9 cellular contexts compared by ENCODE assay signal in genomic region chr14:77302926-77303325, GRCh38. TPM values are rescaled to one million over a fixed set of nuclear protein-coding genes. Genes with fewer than 3 reads are reported as not detected.
DNase-seq lines count a peak whose midpoint lies in the region; ATAC-seq and TF ChIP-seq lines count a peak whose summit lies in the region.
"Had no signal": no experiment of that assay in that cellular context is flagged by ENCODE, and none has a peak within 500 bp of the region (broad histone marks: within the 10 kb centered on the region; RNA-seq: fewer than 3 reads in every experiment).

No MANE protein-coding gene starts in this region.

- ATAC-seq in HG02798 (IDR thresholded peaks at IDR 0.05; ENCODE audit: poor library complexity, unreplicated experiment) (peak; percentile 43), left lung (peak; percentile 86), HG02759 (IDR thresholded peaks at IDR 0.05; ENCODE audit: unreplicated experiment) (no peak), GM18870 (IDR thresholded peaks at IDR 0.05; ENCODE audit: unreplicated experiment) (no peak)

- no peak overlapping the region for H3K4me3 Mint-ChIP-seq in activated T-helper 2 cell treated with anti-CD3 and anti-CD28 coated beads, Interferon-gamma antibody, Interleukin-2, Interleukin-4, amounts not matched to agents 10 μg/mL and 5 μg/mL and 100 μg/mL, durations not matched to agents 14 hours and 24 hours and 36 hours (ENCODE audit: low read depth)

- peak overlapping the region; percentile 93 for H3K27ac Mint-ChIP-seq in activated T-helper 2 cell treated with anti-CD3 and anti-CD28 coated beads, Interferon-gamma antibody, Interleukin-2, Interleukin-4, amounts not matched to agents 10 μg/mL and 5 μg/mL and 100 μg/mL, durations not matched to agents 14 hours and 24 hours and 36 hours

- H3K9me3 ChIP-seq in left lung: no peaks in the 10 kb centered on the region
- H3K9me3 ChIP-seq in stomach: no peaks in the 10 kb centered on the region
- H3K9me3 ChIP-seq in Karpas-422 (ENCODE audit: low read length): no peaks in the 10 kb centered on the region

- peaks cover 16 to 24% of the 10 kb centered on the region in 2 donors for H3K4me1 ChIP-seq in left lung
- peaks cover 0 to 28% (median 19%) of the 10 kb centered on the region in 4 donors for H3K4me1 ChIP-seq in stomach
- H3K4me1 ChIP-seq in Karpas-422 (ENCODE audit: low read length): no peaks in the 10 kb centered on the region

- no peak overlapping the region for H3K9ac ChIP-seq in Karpas-422 (ENCODE audit: low read length)
- H3K9ac ChIP-seq: KMS-11 had no signal

- peaks cover 35% of the 10 kb centered on the region for H3K4me1 Mint-ChIP-seq in activated T-helper 2 cell treated with anti-CD3 and anti-CD28 coated beads, Interferon-gamma antibody, Interleukin-2, Interleukin-4, amounts not matched to agents 10 μg/mL and 5 μg/mL and 100 μg/mL, durations not matched to agents 14 hours and 24 hours and 36 hours (ENCODE audit: low read depth)

- no peak for TF ChIP-seq EP300 in stomach (IDR thresholded peaks at IDR 0.05)

- intact Hi-C loops in activated T-helper 2 cell treated with anti-CD3 and anti-CD28 coated beads, Interferon-gamma antibody, Interleukin-2, Interleukin-4, amounts not matched to agents 10 μg/mL and 5 μg/mL and 100 μg/mL, durations not matched to agents 14 hours and 24 hours and 36 hours (cut with micrococcal nuclease): loop anchor here (1.0 to 10.0 kb wide), 9 partner anchors 13 to 341 kb away; partner anchors contain the start of genes AHSA1, IRF2BPL, POMT2 and SAMD15
- intact Hi-C loops in left lung (cut with DNase I) (no loop called here), stomach (cut with DNase I; ENCODE audit: low total_unique reads) (no loop called here)

- no peaks in the 10 kb centered on the region for H3K9me2 ChIP-seq in Karpas-422 (replicated peaks; ENCODE audit: insufficient read depth, low read length)

- peaks cover 7% of the 10 kb centered on the region for H3K36me3 Mint-ChIP-seq in activated T-helper 2 cell treated with anti-CD3 and anti-CD28 coated beads, Interferon-gamma antibody, Interleukin-2, Interleukin-4, amounts not matched to agents 10 μg/mL and 5 μg/mL and 100 μg/mL, durations not matched to agents 14 hours and 24 hours and 36 hours (ENCODE audit: low read depth)

- no peak overlapping the region for H2AFZ ChIP-seq in Karpas-422 (ENCODE audit: low read length)

- 81 to 96% (median 92%) methylated on average over 5 of the region's 5 CpGs for WGBS in stomach, 5 donors

- no peak overlapping the region for H3K4me2 ChIP-seq in Karpas-422 (ENCODE audit: low read depth, low read length, poor library complexity, severe bottlenecking)
- H3K4me2 ChIP-seq: KMS-11 had no signal

- no peaks in the 10 kb centered on the region for H4K20me1 ChIP-seq in Karpas-422 (ENCODE audit: insufficient read depth, low read depth, low read length)

- peak overlapping the region; percentile 66 to 70 for H3K27ac ChIP-seq in left lung
- H3K27ac ChIP-seq in stomach: peak overlapping the region in 1 of 5 donors; percentile 28
- no peak overlapping the region for H3K27ac ChIP-seq in Karpas-422 (ENCODE audit: low read length)
- H3K27ac ChIP-seq: KMS-11 had no signal

- H3K27me3 Mint-ChIP-seq in activated T-helper 2 cell treated with anti-CD3 and anti-CD28 coated beads, Interferon-gamma antibody, Interleukin-2, Interleukin-4, amounts not matched to agents 10 μg/mL and 5 μg/mL and 100 μg/mL, durations not matched to agents 14 hours and 24 hours and 36 hours (ENCODE audit: low read depth): peaks cover 1% of the 10 kb centered on the region

- H3K4me3 ChIP-seq in left lung (no peak overlapping the region), stomach (no peak overlapping the region), Karpas-422 (ENCODE audit: low read length) (no peak overlapping the region)

- TF ChIP-seq CTCF in left lung (IDR thresholded peaks at IDR 0.05) (no peak), stomach (IDR thresholded peaks at IDR 0.05) (no peak)

- no peak for TF ChIP-seq POLR2A in stomach (IDR thresholded peaks at IDR 0.05)

- DNase-seq in AG08396 (ENCODE audit: low spot score) (peak; percentile 31), left lung (no peak), stomach (no peak), Karpas-422 (no peak)
- DNase-seq in activated T-helper 2 cell treated with anti-CD3 and anti-CD28 coated beads, Interferon-gamma antibody, Interleukin-2, Interleukin-4, amounts not matched to agents 10 μg/mL and 5 μg/mL and 100 μg/mL, durations not matched to agents 14 hours and 24 hours and 36 hours (ENCODE audit: low spot score): peak; percentile 30

- H3K27me3 ChIP-seq in left lung (no peaks in the 10 kb centered on the region), stomach (no peaks in the 10 kb centered on the region), Karpas-422 (ENCODE audit: low read length) (no peaks in the 10 kb centered on the region)

- H3K36me3 ChIP-seq in left lung (peaks cover 0 to 31% of the 10 kb centered on the region in 2 donors), stomach (peaks cover 0 to 50% (median 38%) of the 10 kb centered on the region in 4 donors), Karpas-422 (ENCODE audit: insufficient read depth, low read length) (no peaks in the 10 kb centered on the region; the same call in 1 of the 2 replicates)

- no peaks in the 10 kb centered on the region for H3K79me2 ChIP-seq in Karpas-422 (ENCODE audit: low read length)

- H3K9me3 Mint-ChIP-seq in activated T-helper 2 cell treated with anti-CD3 and anti-CD28 coated beads, Interferon-gamma antibody, Interleukin-2, Interleukin-4, amounts not matched to agents 10 μg/mL and 5 μg/mL and 100 μg/mL, durations not matched to agents 14 hours and 24 hours and 36 hours: no peaks in the 10 kb centered on the region

RNA-seq across cellular contexts. Expression of gene POMT2, which starts 17.8 kb away (rescaled TPM):
- total RNA-seq in activated T-helper 2 cell treated with anti-CD3 and anti-CD28 coated beads, Interferon-gamma antibody, Interleukin-2, Interleukin-4, amounts not matched to agents 10 μg/mL and 5 μg/mL and 100 μg/mL, durations not matched to agents 14 hours and 24 hours and 36 hours: 23.4 and 27.7 TPM in 2 replicates
- total RNA-seq in left lung (10 to 100 TPM; 29.3 to 32.8 TPM), stomach (10 to 100 TPM in 4 of 5 donors, 1 to 10 TPM in 1; 8.3 to 33.8 (median 17.9) TPM)
- polyA plus RNA-seq in stomach: 10 to 100 TPM in 1 of 3 donors, 1 to 10 TPM in 2; 7.3 to 12.1 (median 8.3) TPM
- 24.0 and 30.4 TPM in 2 replicates for total RNA-seq in Karpas-422 (2014; rRNA removed; shearing (Covaris generic); ENCODE audit: low replicate concordance)

RNA-seq across cellular contexts. Expression of gene GSTZ1, which starts 17.9 kb away (rescaled TPM):
- 11.7 and 12.6 TPM in 2 replicates for total RNA-seq in activated T-helper 2 cell treated with anti-CD3 and anti-CD28 coated beads, Interferon-gamma antibody, Interleukin-2, Interleukin-4, amounts not matched to agents 10 μg/mL and 5 μg/mL and 100 μg/mL, durations not matched to agents 14 hours and 24 hours and 36 hours
- total RNA-seq in left lung (10 to 100 TPM; 11.6 to 13.6 TPM), stomach (10 to 100 TPM in 3 of 5 donors, 1 to 10 TPM in 2; 5.8 to 30.9 (median 10.7) TPM)
- polyA plus RNA-seq in stomach: 10 to 100 TPM; 25.2 to 39.2 (median 28.6) TPM
- total RNA-seq in Karpas-422 (2014; rRNA removed; shearing (Covaris generic); ENCODE audit: low replicate concordance): 44.8 and 55.3 TPM in 2 replicates

RNA-seq across cellular contexts. Expression of gene NGB, which starts 31.9 kb away (rescaled TPM):
- not detected in 2 replicates for total RNA-seq in activated T-helper 2 cell treated with anti-CD3 and anti-CD28 coated beads, Interferon-gamma antibody, Interleukin-2, Interleukin-4, amounts not matched to agents 10 μg/mL and 5 μg/mL and 100 μg/mL, durations not matched to agents 14 hours and 24 hours and 36 hours
- total RNA-seq in left lung (not detected), stomach (10 to 100 TPM in 1 of 5 donors, 1 to 10 TPM in 2, under 1 TPM in 1, not detected in 1; 0.18 to 47.2 (median 5.6) TPM)
- under 1 TPM in 1 of 3 donors, not detected in 2; 0.53 TPM for polyA plus RNA-seq in stomach
- not detected in 2 replicates for total RNA-seq in Karpas-422 (2014; rRNA removed; shearing (Covaris generic); ENCODE audit: low replicate concordance)

Comparison
In these comparisons a context has a peak if more than half of its experiments do, and no peak if none do; other contexts are left out.
1. DNase-seq: peak in AG08396 (single experiment) and activated T-helper 2 cell treated with anti-CD3 and anti-CD28 coated beads, Interferon-gamma antibody, Interleukin-2, Interleukin-4, amounts not matched to agents 10 μg/mL and 5 μg/mL and 100 μg/mL, durations not matched to agents 14 hours and 24 hours and 36 hours (single experiment); none in left lung (0 of 2), stomach (single experiment) and Karpas-422 (single experiment).
2. ATAC-seq: peak in HG02798 (single experiment) and left lung (single experiment); none in HG02759 (single experiment) and GM18870 (single experiment).